ENCODE assay signal across 8 cellular contexts in genomic region chr14:24036180-24036962, GRCh38. TPM values are rescaled to one million over a fixed set of nuclear protein-coding genes. Genes with fewer than 3 reads are reported as not detected.
DNase-seq lines count a peak whose midpoint lies in the region; TF ChIP-seq lines count a peak whose summit lies in the region.
"Not testable (repeated sequence)": the region's sequence is repeated elsewhere in the genome, so short reads cannot be mapped to it uniquely, and the experiment has no call there.

No MANE protein-coding gene starts in this region.

- H3K4me2 ChIP-seq in fibroblast of lung (ENCODE audit: extremely low read depth, insufficient read depth, low read length), result peak overlapping the region; percentile 82

- H3K27me3 ChIP-seq in fibroblast of lung (ENCODE audit: control insufficient read depth, insufficient read depth, low read length); muscle layer of duodenum (ENCODE audit: low read depth, low read length): not testable (repeated sequence)

- H3K36me3 Mint-ChIP-seq in activated T-helper 2 cell treated with anti-CD3 and anti-CD28 coated beads, Interferon-gamma antibody, Interleukin-2, Interleukin-4, amounts not matched to agents 10 μg/mL and 5 μg/mL and 100 μg/mL, durations not matched to agents 14 hours and 24 hours and 36 hours (ENCODE audit: low read depth), result not testable (repeated sequence)

- H3K36me3 ChIP-seq in fibroblast of lung (ENCODE audit: control insufficient read depth, insufficient read depth, low read length); muscle layer of duodenum (ENCODE audit: control insufficient read depth in 1 of 2, insufficient read depth in 2 of 2, low read length in 2 of 2): not testable (repeated sequence)

- H3K9me3 Mint-ChIP-seq in activated T-helper 2 cell treated with anti-CD3 and anti-CD28 coated beads, Interferon-gamma antibody, Interleukin-2, Interleukin-4, amounts not matched to agents 10 μg/mL and 5 μg/mL and 100 μg/mL, durations not matched to agents 14 hours and 24 hours and 36 hours, result peaks cover 19% of the 10 kb centered on the region

- not testable (repeated sequence) for H3K27me3 Mint-ChIP-seq in activated T-helper 2 cell treated with anti-CD3 and anti-CD28 coated beads, Interferon-gamma antibody, Interleukin-2, Interleukin-4, amounts not matched to agents 10 μg/mL and 5 μg/mL and 100 μg/mL, durations not matched to agents 14 hours and 24 hours and 36 hours (ENCODE audit: low read depth)

- H3K4me3 ChIP-seq in fibroblast of lung (replicated peaks in 1 of 4; ENCODE audit: control extremely low read depth in 1 of 4, insufficient read depth in 1 of 4, low read depth in 3 of 4, low read length in 4 of 4) (peak overlapping the region; percentile 48 to 60 (median 50)), muscle layer of duodenum (ENCODE audit: low read depth in 1 of 2, low read length in 2 of 2) (peak overlapping the region; percentile 63 to 65)

- H3K4me1 ChIP-seq in fibroblast of lung (ENCODE audit: control insufficient read depth, extremely low read depth, insufficient read depth, low read length); muscle layer of duodenum (ENCODE audit: control insufficient read depth in 1 of 2, insufficient read depth in 2 of 2, low read length in 2 of 2): not testable (repeated sequence)

- DNase-seq in DMS79 (lab: John Stamatoyannopoulos, UW) (peak; percentile 76), GOT3 (lab: John Stamatoyannopoulos, UW) (peak; percentile 10), M059J (ENCODE audit: low read depth) (peak; percentile 74), RKO (ENCODE audit: low spot score) (peak; percentile 84), fibroblast of lung (ENCODE audit: low read depth in 2 of 2) (peak; percentile 59 to 62)
- DNase-seq in activated T-helper 2 cell treated with anti-CD3 and anti-CD28 coated beads, Interferon-gamma antibody, Interleukin-2, Interleukin-4, amounts not matched to agents 10 μg/mL and 5 μg/mL and 100 μg/mL, durations not matched to agents 14 hours and 24 hours and 36 hours (ENCODE audit: low spot score), result peak; percentile 65
- DNase-seq in stimulated activated CD8-positive, alpha-beta memory T cell treated with anti-CD3 and anti-CD28 coated beads, Interleukin-7, amount 100 ng/mL, for 4 hours (ENCODE audit: low read depth in 2 of 2), result peak; percentile 55 to 56

- peak overlapping the region; percentile 94 for H3K4me3 Mint-ChIP-seq in activated T-helper 2 cell treated with anti-CD3 and anti-CD28 coated beads, Interferon-gamma antibody, Interleukin-2, Interleukin-4, amounts not matched to agents 10 μg/mL and 5 μg/mL and 100 μg/mL, durations not matched to agents 14 hours and 24 hours and 36 hours (ENCODE audit: low read depth)

- not testable (repeated sequence) for H4K20me1 ChIP-seq in fibroblast of lung (ENCODE audit: control insufficient read depth, extremely low read depth, insufficient read depth, low read length)

- H3K9me3 ChIP-seq in fibroblast of lung (ENCODE audit: control insufficient read depth, insufficient read depth, low read depth, low read length); muscle layer of duodenum (ENCODE audit: control insufficient read depth in 1 of 2, low read length in 2 of 2): not testable (repeated sequence)

- peaks cover 10% of the 10 kb centered on the region for H3K4me1 Mint-ChIP-seq in activated T-helper 2 cell treated with anti-CD3 and anti-CD28 coated beads, Interferon-gamma antibody, Interleukin-2, Interleukin-4, amounts not matched to agents 10 μg/mL and 5 μg/mL and 100 μg/mL, durations not matched to agents 14 hours and 24 hours and 36 hours (ENCODE audit: low read depth)

- TF ChIP-seq CTCF in fibroblast of lung (conservative IDR thresholded peaks at IDR 0.05 in 1 of 2, IDR thresholded peaks at IDR 0.05 in 1 of 2; ENCODE audit: low read depth in 1 of 2, low read length in 2 of 2), result peak; percentile 81

- intact Hi-C loops in activated T-helper 2 cell treated with anti-CD3 and anti-CD28 coated beads, Interferon-gamma antibody, Interleukin-2, Interleukin-4, amounts not matched to agents 10 μg/mL and 5 μg/mL and 100 μg/mL, durations not matched to agents 14 hours and 24 hours and 36 hours (cut with micrococcal nuclease), result loop anchor here (1.0 to 5.0 kb wide), 2 partner anchors 22 to 49 kb away; partner anchors contain the start of gene DHRS4L2

- not testable (repeated sequence) for H3K79me2 ChIP-seq in fibroblast of lung (ENCODE audit: control insufficient read depth, insufficient read depth, low read length)

- peak overlapping the region; percentile 89 for H2AFZ ChIP-seq in fibroblast of lung (ENCODE audit: low read length)

- H3K9ac ChIP-seq in fibroblast of lung (ENCODE audit: insufficient read depth, low read length), result peak overlapping the region; percentile 55

- peak overlapping the region; percentile 88 for H3K27ac Mint-ChIP-seq in activated T-helper 2 cell treated with anti-CD3 and anti-CD28 coated beads, Interferon-gamma antibody, Interleukin-2, Interleukin-4, amounts not matched to agents 10 μg/mL and 5 μg/mL and 100 μg/mL, durations not matched to agents 14 hours and 24 hours and 36 hours

- peak overlapping the region; percentile 51 for H3K27ac ChIP-seq in fibroblast of lung (ENCODE audit: insufficient read depth, low read length)
- H3K27ac ChIP-seq in muscle layer of duodenum (ENCODE audit: low read length), result peak overlapping the region; percentile 87

RNA-seq across cellular contexts. Expression of gene CARMIL3, which starts 15.4 kb away (rescaled TPM):
- not detected in 2 replicates for total RNA-seq in M059J (2014; rRNA removed; shearing (Covaris generic))
- total RNA-seq in activated T-helper 2 cell treated with anti-CD3 and anti-CD28 coated beads, Interferon-gamma antibody, Interleukin-2, Interleukin-4, amounts not matched to agents 10 μg/mL and 5 μg/mL and 100 μg/mL, durations not matched to agents 14 hours and 24 hours and 36 hours, result 1.3 and 1.7 TPM in 2 replicates
- total RNA-seq in fibroblast of lung, result 0.17 and 0.26 TPM in 2 replicates
- polyA plus RNA-seq in fibroblast of lung, result 0.11 TPM in 1 of 2 replicates, not detected in the other
- polyA plus RNA-seq in fibroblast of lung (2012), result not detected in 2 replicates
- polyA minus RNA-seq in fibroblast of lung (ENCODE audit: low replicate concordance), result not detected in 2 replicates

RNA-seq across cellular contexts. Expression of gene CPNE6, which starts 35.0 kb away (rescaled TPM):
- not detected in 2 replicates for total RNA-seq in M059J (2014; rRNA removed; shearing (Covaris generic))
- total RNA-seq in activated T-helper 2 cell treated with anti-CD3 and anti-CD28 coated beads, Interferon-gamma antibody, Interleukin-2, Interleukin-4, amounts not matched to agents 10 μg/mL and 5 μg/mL and 100 μg/mL, durations not matched to agents 14 hours and 24 hours and 36 hours, result not detected in 2 replicates
- not detected in 2 replicates for total RNA-seq in fibroblast of lung
- polyA plus RNA-seq in fibroblast of lung, result not detected in 2 replicates
- not detected in 2 replicates for polyA plus RNA-seq in fibroblast of lung (2012)
- not detected in 2 replicates for polyA minus RNA-seq in fibroblast of lung (ENCODE audit: low replicate concordance)

RNA-seq across cellular contexts. Expression of gene DHRS4L2, which starts 47.6 kb away (rescaled TPM):
- total RNA-seq in M059J (2014; rRNA removed; shearing (Covaris generic)), result 15.1 and 20.2 TPM in 2 replicates
- total RNA-seq in activated T-helper 2 cell treated with anti-CD3 and anti-CD28 coated beads, Interferon-gamma antibody, Interleukin-2, Interleukin-4, amounts not matched to agents 10 μg/mL and 5 μg/mL and 100 μg/mL, durations not matched to agents 14 hours and 24 hours and 36 hours, result 23.9 and 24.9 TPM in 2 replicates
- total RNA-seq in fibroblast of lung, result 16.7 and 22.6 TPM in 2 replicates
- polyA plus RNA-seq in fibroblast of lung, result 12.7 and 12.8 TPM in 2 replicates
- polyA plus RNA-seq in fibroblast of lung (2012), result 27.8 and 33.6 TPM in 2 replicates
- 22.4 and 58.6 TPM in 2 replicates for polyA minus RNA-seq in fibroblast of lung (ENCODE audit: low replicate concordance)

RNA-seq across cellular contexts. Expression of gene PCK2, which starts 57.7 kb away (rescaled TPM):
- total RNA-seq in M059J (2014; rRNA removed; shearing (Covaris generic)), result 3.5 and 15.6 TPM in 2 replicates
- total RNA-seq in activated T-helper 2 cell treated with anti-CD3 and anti-CD28 coated beads, Interferon-gamma antibody, Interleukin-2, Interleukin-4, amounts not matched to agents 10 μg/mL and 5 μg/mL and 100 μg/mL, durations not matched to agents 14 hours and 24 hours and 36 hours, result 62.7 and 62.8 TPM in 2 replicates
- total RNA-seq in fibroblast of lung, result 33.9 and 71.3 TPM in 2 replicates
- polyA plus RNA-seq in fibroblast of lung, result 12.7 and 15.9 TPM in 2 replicates
- polyA plus RNA-seq in fibroblast of lung (2012), result 17.0 and 22.7 TPM in 2 replicates
- polyA minus RNA-seq in fibroblast of lung (ENCODE audit: low replicate concordance), result 33.5 and 51.1 TPM in 2 replicates

Comparison
In these comparisons a context has a peak if more than half of its experiments do, and no peak if none do; other contexts are left out.
1. Peak in every context shown above with its lines: DNase-seq, H3K4me3 ChIP-seq and H3K27ac ChIP-seq.
2. DNase-seq: peak in every context shown above with its lines; median percentile 84 in RKO; 76 in DMS79; 74 in M059J; 65 in activated T-helper 2 cell treated with anti-CD3 and anti-CD28 coated beads, Interferon-gamma antibody, Interleukin-2, Interleukin-4, amounts not matched to agents 10 μg/mL and 5 μg/mL and 100 μg/mL, durations not matched to agents 14 hours and 24 hours and 36 hours; 60 in fibroblast of lung; 56 in stimulated activated CD8-positive, alpha-beta memory T cell treated with anti-CD3 and anti-CD28 coated beads, Interleukin-7, amount 100 ng/mL, for 4 hours; 10 in GOT3.